Comparison of ENCODE assay signal across 9 cellular contexts in genomic region chr11:61579398-61580291, GRCh38. TPM values are rescaled to one million over a fixed set of nuclear protein-coding genes. Genes with fewer than 3 reads are reported as not detected.
A peak's percentile ranks its signal among the peaks of the same experiment; 100 is the strongest.
DNase-seq lines count a peak whose midpoint lies in the region; ATAC-seq and TF ChIP-seq lines count a peak whose summit lies in the region.
"Had no signal": no experiment of that assay in that cellular context is flagged by ENCODE, and none has a peak within 500 bp of the region (broad histone marks: within the 10 kb centered on the region; RNA-seq: fewer than 3 reads in every experiment).

No MANE protein-coding gene starts in this region.

- no peaks in the 10 kb centered on the region for H3K36me3 Mint-ChIP-seq in natural killer cell

- peak overlapping the region; percentile 67 for H3K27ac ChIP-seq in C4-2B
- H3K27ac ChIP-seq in caudate nucleus (ENCODE audit: low read depth, low read length): peak overlapping the region; percentile 6
- no peak overlapping the region for H3K27ac ChIP-seq in gastroesophageal sphincter

- DNase-seq in LNCaP clone FGC (ENCODE audit: low read depth): no peak
- peak in 1 of 61 donors; percentile 19 for DNase-seq in caudate nucleus (lab: John Stamatoyannopoulos, UW)
- DNase-seq in natural killer cell: no peak
- DNase-seq in UCSD-AML1 (lab: John Stamatoyannopoulos, UW; ENCODE audit: unreplicated experiment): no peak
- DNase-seq: NCI-H1092 had no signal

- 10 to 30% methylated on average over 10 to 14 of the region's 21 CpGs for WGBS in gastroesophageal sphincter (ENCODE audit: low coverage in 1 of 2), 2 donors

- intact Hi-C loops in natural killer cell (cut with micrococcal nuclease): no loop called here

- no peak for TF ChIP-seq CTCF in C4-2B (conservative IDR thresholded peaks at IDR 0.05)
- no peak for TF ChIP-seq CTCF in LNCaP clone FGC (IDR thresholded peaks at IDR 0.05; ENCODE audit: control insufficient read depth, extremely low read depth, insufficient read depth)
- TF ChIP-seq CTCF in natural killer cell (IDR thresholded peaks at IDR 0.05): no peak
- no peak for TF ChIP-seq CTCF in gastroesophageal sphincter (IDR thresholded peaks at IDR 0.05)

- no peaks in the 10 kb centered on the region for H3K9me3 Mint-ChIP-seq in natural killer cell

- no peaks in the 10 kb centered on the region for H3K36me3 ChIP-seq in gastroesophageal sphincter

- H3K4me3 ChIP-seq in LNCaP clone FGC (ENCODE audit: low read depth, low read length) (peak overlapping the region; percentile 71), gastroesophageal sphincter (peak overlapping the region in 1 of 2 donors; percentile 59)

- peaks cover 0 to 16% (median 14%) of the 10 kb centered on the region in 3 donors for H3K4me1 ChIP-seq in gastroesophageal sphincter

- peaks cover 22 to 36% of the 10 kb centered on the region in 2 donors for H3K27me3 Mint-ChIP-seq in natural killer cell (ENCODE audit: low read depth in 2 of 2)

- H3K27ac Mint-ChIP-seq in natural killer cell: peak overlapping the region; percentile 56 to 69

- peak overlapping the region; percentile 80 for H3K4me3 Mint-ChIP-seq in natural killer cell

- no peak for ATAC-seq in natural killer cell
- ATAC-seq in GM18502 (IDR thresholded peaks at IDR 0.05; ENCODE audit: poor library complexity, unreplicated experiment): no peak
- no peak for ATAC-seq in HG03432 (IDR thresholded peaks at IDR 0.05; ENCODE audit: unreplicated experiment)
- no peak for ATAC-seq in gastroesophageal sphincter

- peaks cover 0 to 19% of the 10 kb centered on the region in 2 donors for H3K4me1 Mint-ChIP-seq in natural killer cell

- peaks cover 38% of the 10 kb centered on the region for H3K27me3 ChIP-seq in gastroesophageal sphincter

- no peak for TF ChIP-seq EP300 in gastroesophageal sphincter (IDR thresholded peaks at IDR 0.05)

- TF ChIP-seq POLR2A in gastroesophageal sphincter (IDR thresholded peaks at IDR 0.05): no peak

- no peaks in the 10 kb centered on the region for H3K9me3 ChIP-seq in gastroesophageal sphincter

RNA-seq across cellular contexts. Expression of gene SYT7, which starts 1.2 kb away (rescaled TPM):
- total RNA-seq in natural killer cell (under 1 TPM in 1 of 3 donors, not detected in 2; 0.07 TPM), gastroesophageal sphincter (1 to 10 TPM; 1.8 to 3.7 (median 3.1) TPM)

Comparison
In these comparisons a context has a peak if more than half of its experiments do, and no peak if none do; other contexts are left out.
1. H3K27ac ChIP-seq: peak in C4-2B (single experiment) and caudate nucleus (single experiment); none in gastroesophageal sphincter (0 of 4).